34 cellular contexts compared by ENCODE assay signal in the genomic region with DNA sequence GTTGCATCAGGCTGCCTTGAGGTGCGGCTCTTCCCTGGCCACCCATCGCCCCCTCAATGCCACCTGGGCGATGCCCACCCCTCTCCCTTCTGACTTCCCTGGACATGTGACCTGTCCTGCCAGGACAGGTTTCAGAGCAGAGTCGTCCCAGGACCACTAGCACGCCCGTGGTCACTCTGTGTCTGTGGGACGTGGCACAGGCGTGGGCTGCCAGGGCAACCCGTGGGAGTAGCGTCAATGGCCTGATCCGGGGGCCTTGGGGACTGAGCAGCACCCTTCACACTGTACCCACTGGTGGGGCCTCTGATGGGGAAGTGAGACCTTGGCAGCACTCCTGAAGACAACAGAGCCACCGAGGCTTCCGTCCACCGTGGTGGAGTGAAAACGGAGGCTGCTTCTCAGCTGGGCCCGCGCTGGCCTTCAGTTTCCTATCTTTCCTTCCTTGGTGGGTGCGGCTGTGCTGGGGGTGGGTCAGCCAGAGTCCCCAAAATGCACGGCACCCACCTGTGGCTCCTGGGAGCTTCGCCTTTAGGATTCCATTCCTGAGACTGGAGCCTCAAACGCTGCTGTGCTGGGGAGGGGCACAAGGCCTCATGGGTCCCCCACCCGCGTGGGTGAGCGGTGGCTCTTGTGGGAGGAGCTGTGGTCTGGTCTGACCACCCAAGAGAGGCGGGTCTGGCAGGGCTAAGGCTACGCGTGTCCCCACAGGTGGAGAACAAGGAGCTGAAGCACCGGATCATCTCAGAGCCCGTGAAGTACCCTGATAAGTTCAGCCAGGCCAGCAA. TPM values are rescaled to one million over a fixed set of nuclear protein-coding genes. Genes with fewer than 3 reads are reported as not detected.
DNase-seq lines count a peak whose midpoint lies in the region; ATAC-seq, FAIRE-seq and TF ChIP-seq lines count a peak whose summit lies in the region.
"Had no signal": no experiment of that assay in that cellular context is flagged by ENCODE, and none has a peak within 500 bp of the region (broad histone marks: within the 10 kb centered on the region; RNA-seq: fewer than 3 reads in every experiment).

No MANE protein-coding gene starts in this region.

- H3K4me3 ChIP-seq in kidney (ENCODE audit: low read length in 2 of 2): no peak overlapping the region
- no peak overlapping the region for H3K4me3 ChIP-seq in spleen
- H3K4me3 ChIP-seq: right atrium auricular region, smooth muscle cell, thoracic aorta had no signal

- peaks cover 0 to 46% (median 5%) of the 10 kb centered on the region in 7 donors for H3K27me3 ChIP-seq in spleen (replicated peaks in 1 of 7)
- H3K27me3 ChIP-seq: right atrium auricular region had no signal

- H3K9ac ChIP-seq in kidney (ENCODE audit: low read length in 2 of 2): no peak overlapping the region
- H3K9ac ChIP-seq: parathyroid adenoma had no signal

- FAIRE-seq in kidney (lab: Jason Lieb, UNC): no peak

- CTCF ChIA-PET in activated CD4-positive, alpha-beta memory T cell treated with anti-CD3 and anti-CD28 coated beads for 36 hours (lab: Charles Lee): no interaction called here

- no peak for TF ChIP-seq CTCF in kidney (IDR thresholded peaks at IDR 0.05; ENCODE audit: borderline replicate concordance, extremely low read depth, insufficient read depth)
- TF ChIP-seq CTCF in spleen (IDR thresholded peaks at IDR 0.05 in 8 of 11, conservative IDR thresholded peaks at IDR 0.05 in 3 of 11): no peak

- H3K4me1 ChIP-seq in kidney (ENCODE audit: control insufficient read depth in 1 of 2, insufficient read depth in 1 of 2, low read depth in 1 of 2, low read length in 2 of 2) (no peaks in the 10 kb centered on the region), spleen (peaks cover 0 to 12% (median 0%) of the 10 kb centered on the region in 6 donors)
- H3K4me1 ChIP-seq: parathyroid adenoma had no signal

- no peak overlapping the region for H3K27ac Mint-ChIP-seq in activated CD4-positive, alpha-beta memory T cell treated with anti-CD3 and anti-CD28 coated beads for 36 hours
- no peak overlapping the region for H3K27ac Mint-ChIP-seq in activated T-helper 2 cell treated with anti-CD3 and anti-CD28 coated beads, Interferon-gamma antibody, Interleukin-2, Interleukin-4, amounts not matched to agents 10 μg/mL and 5 μg/mL and 100 μg/mL, durations not matched to agents 14 hours and 24 hours and 36 hours
- H3K27ac Mint-ChIP-seq: activated CD8-positive, alpha-beta T cell treated with anti-CD3 and anti-CD28 coated beads for 36 hours; activated naive CD4-positive, alpha-beta T cell treated with anti-CD3 and anti-CD28 coated beads, Interleukin-2, amount 10 ng/mL, durations not matched to agents 7 days and 5 days; activated T-helper 1 cell treated with anti-CD3 and anti-CD28 coated beads, Interleukin-12 subunit alpha, Interleukin-12 subunit beta, Interleukin-2, Interleukin-4 antibody, amounts not matched to agents 30 ng/mL and 10 ng/mL and 1 ng/mL, durations not matched to agents 14 hours and 24 hours and 36 hours; brain; stimulated activated naive CD8-positive, alpha-beta T cell treated with anti-CD3 and anti-CD28 coated beads, Interleukin-15, amount 100 ng/mL, for 72 hours had no signal

- no peaks in the 10 kb centered on the region for H3K36me3 Mint-ChIP-seq in activated CD4-positive, alpha-beta memory T cell treated with anti-CD3 and anti-CD28 coated beads for 36 hours
- no peaks in the 10 kb centered on the region for H3K36me3 Mint-ChIP-seq in activated T-helper 2 cell treated with anti-CD3 and anti-CD28 coated beads, Interferon-gamma antibody, Interleukin-2, Interleukin-4, amounts not matched to agents 10 μg/mL and 5 μg/mL and 100 μg/mL, durations not matched to agents 14 hours and 24 hours and 36 hours (ENCODE audit: low read depth)
- H3K36me3 Mint-ChIP-seq: activated naive CD4-positive, alpha-beta T cell treated with anti-CD3 and anti-CD28 coated beads, Interleukin-2, amount 10 ng/mL, durations not matched to agents 7 days and 5 days; brain had no signal

- intact Hi-C loops in kidney (cut with DNase I) (no loop called here), spleen (cut with DNase I; ENCODE audit: low total_unique reads) (no loop called here)
- intact Hi-C loops in activated CD4-positive, alpha-beta memory T cell treated with anti-CD3 and anti-CD28 coated beads for 36 hours (cut with micrococcal nuclease): no loop called here
- intact Hi-C loops in activated T-helper 2 cell treated with anti-CD3 and anti-CD28 coated beads, Interferon-gamma antibody, Interleukin-2, Interleukin-4, amounts not matched to agents 10 μg/mL and 5 μg/mL and 100 μg/mL, durations not matched to agents 14 hours and 24 hours and 36 hours (cut with micrococcal nuclease): no loop called here

- POLR2A ChIA-PET in activated CD4-positive, alpha-beta memory T cell treated with anti-CD3 and anti-CD28 coated beads for 36 hours (lab: Charles Lee): no interaction called here

- 49 to 69% (median 59%) methylated on average over 19 to 29 of the region's 29 CpGs for WGBS in spleen, 5 donors

- H3K36me3 ChIP-seq in kidney (ENCODE audit: control insufficient read depth in 1 of 2, insufficient read depth in 2 of 2, low read length in 2 of 2) (no peaks in the 10 kb centered on the region), spleen (no peaks in the 10 kb centered on the region)
- H3K36me3 ChIP-seq: right atrium auricular region, thoracic aorta had no signal

- peak; percentile 19 for DNase-seq in CD1c-positive myeloid dendritic cell (ENCODE audit: extremely low spot score)
- peak; percentile 27 to 42 for DNase-seq in NOMO-1 (lab: John Stamatoyannopoulos, UW; ENCODE audit: unreplicated experiment in 2 of 2)
- DNase-seq in kidney: peak; percentile 63
- peak; percentile 76 for DNase-seq in spleen
- DNase-seq in activated CD4-positive, alpha-beta memory T cell treated with anti-CD3 and anti-CD28 coated beads for 36 hours: no peak
- no peak for DNase-seq in activated T-helper 2 cell treated with anti-CD3 and anti-CD28 coated beads, Interferon-gamma antibody, Interleukin-2, Interleukin-4, amounts not matched to agents 10 μg/mL and 5 μg/mL and 100 μg/mL, durations not matched to agents 14 hours and 24 hours and 36 hours (ENCODE audit: low spot score)
- DNase-seq: ACHN; activated CD8-positive, alpha-beta memory T cell treated with anti-CD3 and anti-CD28 coated beads, Interleukin-2, amount 50 U/mL, for 48 hours; activated CD8-positive, alpha-beta T cell treated with anti-CD3 and anti-CD28 coated beads for 36 hours; activated naive CD4-positive, alpha-beta T cell treated with anti-CD3 and anti-CD28 coated beads, Interleukin-2, amount 10 ng/mL, durations not matched to agents 7 days and 5 days; Caco-2; cerebellar nuclear complex; DMS79 treated with DMSO at 0.1 percent for 48 hours; foreskin melanocyte; GDM1; Kasumi-1; left cardiac atrium; mammary epithelial cell; NCI-H1048; NCI-H1694 treated with DMSO at 0.1 percent for 48 hours; NCI-H446; NCI-H748 treated with DMSO at 0.1 percent for 48 hours; stimulated activated CD4-positive, alpha-beta T cell treated with anti-CD3 and anti-CD28 coated beads, Interleukin-1b, Interleukin-23, amount 100 ng/mL, for 48 hours; stimulated activated naive CD8-positive, alpha-beta T cell treated with anti-CD3 and anti-CD28 coated beads, Interleukin-15, amount 100 ng/mL, for 72 hours had no signal

- H3K9me3 Mint-ChIP-seq in activated CD4-positive, alpha-beta memory T cell treated with anti-CD3 and anti-CD28 coated beads for 36 hours: peaks cover 4% of the 10 kb centered on the region
- H3K9me3 Mint-ChIP-seq in activated T-helper 2 cell treated with anti-CD3 and anti-CD28 coated beads, Interferon-gamma antibody, Interleukin-2, Interleukin-4, amounts not matched to agents 10 μg/mL and 5 μg/mL and 100 μg/mL, durations not matched to agents 14 hours and 24 hours and 36 hours: no peaks in the 10 kb centered on the region
- H3K9me3 Mint-ChIP-seq: activated T-helper 1 cell treated with anti-CD3 and anti-CD28 coated beads, Interleukin-12 subunit alpha, Interleukin-12 subunit beta, Interleukin-2, Interleukin-4 antibody, amounts not matched to agents 30 ng/mL and 10 ng/mL and 1 ng/mL, durations not matched to agents 14 hours and 24 hours and 36 hours; neural crest cell; stimulated activated naive CD8-positive, alpha-beta T cell treated with anti-CD3 and anti-CD28 coated beads, Interleukin-15, amount 100 ng/mL, for 72 hours had no signal

- H3K9me3 ChIP-seq in kidney (ENCODE audit: control insufficient read depth in 1 of 2, low read length in 2 of 2) (peaks cover 0 to 5% of the 10 kb centered on the region in 2 donors), spleen (peaks cover 0 to 11% (median 0%) of the 10 kb centered on the region in 8 donors)
- H3K9me3 ChIP-seq: right atrium auricular region, thoracic aorta had no signal

- TF ChIP-seq POLR2A in spleen (IDR thresholded peaks at IDR 0.05): no peak

- peaks cover 16% of the 10 kb centered on the region for H3K27me3 Mint-ChIP-seq in activated CD4-positive, alpha-beta memory T cell treated with anti-CD3 and anti-CD28 coated beads for 36 hours
- H3K27me3 Mint-ChIP-seq in activated T-helper 2 cell treated with anti-CD3 and anti-CD28 coated beads, Interferon-gamma antibody, Interleukin-2, Interleukin-4, amounts not matched to agents 10 μg/mL and 5 μg/mL and 100 μg/mL, durations not matched to agents 14 hours and 24 hours and 36 hours (ENCODE audit: low read depth): no peaks in the 10 kb centered on the region

- H3K27ac ChIP-seq in kidney (ENCODE audit: low read depth in 2 of 2, low read length in 2 of 2): no peak overlapping the region
- H3K27ac ChIP-seq in spleen: no peak overlapping the region
- H3K27ac ChIP-seq: C4-2B, parathyroid adenoma, right atrium auricular region, thoracic aorta had no signal

- no peak for ATAC-seq in GM18873 (IDR thresholded peaks at IDR 0.05; ENCODE audit: low FRiP score, unreplicated experiment)
- ATAC-seq: activated CD8-positive, alpha-beta T cell treated with anti-CD3 and anti-CD28 coated beads for 36 hours; left cardiac atrium; SK-N-SH treated with all-trans-retinoic acid at 6 μM for 48 hours; stimulated activated naive CD8-positive, alpha-beta T cell treated with anti-CD3 and anti-CD28 coated beads, Interleukin-15, amount 100 ng/mL, for 72 hours had no signal

- no peaks in the 10 kb centered on the region for H3K4me1 Mint-ChIP-seq in activated CD4-positive, alpha-beta memory T cell treated with anti-CD3 and anti-CD28 coated beads for 36 hours (ENCODE audit: low read depth)
- H3K4me1 Mint-ChIP-seq in activated T-helper 2 cell treated with anti-CD3 and anti-CD28 coated beads, Interferon-gamma antibody, Interleukin-2, Interleukin-4, amounts not matched to agents 10 μg/mL and 5 μg/mL and 100 μg/mL, durations not matched to agents 14 hours and 24 hours and 36 hours (ENCODE audit: low read depth): no peaks in the 10 kb centered on the region
- H3K4me1 Mint-ChIP-seq: activated naive CD4-positive, alpha-beta T cell treated with anti-CD3 and anti-CD28 coated beads, Interleukin-2, amount 10 ng/mL, durations not matched to agents 7 days and 5 days; neural crest cell; stimulated activated naive CD8-positive, alpha-beta T cell treated with anti-CD3 and anti-CD28 coated beads, Interleukin-15, amount 100 ng/mL, for 72 hours had no signal

- no peak overlapping the region for H3K4me3 Mint-ChIP-seq in activated CD4-positive, alpha-beta memory T cell treated with anti-CD3 and anti-CD28 coated beads for 36 hours
- H3K4me3 Mint-ChIP-seq in activated T-helper 2 cell treated with anti-CD3 and anti-CD28 coated beads, Interferon-gamma antibody, Interleukin-2, Interleukin-4, amounts not matched to agents 10 μg/mL and 5 μg/mL and 100 μg/mL, durations not matched to agents 14 hours and 24 hours and 36 hours (ENCODE audit: low read depth): no peak overlapping the region
- H3K4me3 Mint-ChIP-seq: activated CD8-positive, alpha-beta T cell treated with anti-CD3 and anti-CD28 coated beads for 36 hours; activated naive CD4-positive, alpha-beta T cell treated with anti-CD3 and anti-CD28 coated beads, Interleukin-2, amount 10 ng/mL, durations not matched to agents 7 days and 5 days; activated T-helper 1 cell treated with anti-CD3 and anti-CD28 coated beads, Interleukin-12 subunit alpha, Interleukin-12 subunit beta, Interleukin-2, Interleukin-4 antibody, amounts not matched to agents 30 ng/mL and 10 ng/mL and 1 ng/mL, durations not matched to agents 14 hours and 24 hours and 36 hours; brain; neural crest cell; stimulated activated naive CD8-positive, alpha-beta T cell treated with anti-CD3 and anti-CD28 coated beads, Interleukin-15, amount 100 ng/mL, for 72 hours had no signal

RNA-seq across cellular contexts. Expression of a gene that starts 26.7 kb away (rescaled TPM):
- 29.3 TPM for total RNA-seq in kidney
- polyA plus RNA-seq in kidney (ENCODE audit: insufficient read depth, low read depth, low replicate concordance): 11.9 TPM
- 10 to 100 TPM in 6 of 7 donors, 1 to 10 TPM in 1; 5.7 to 26.9 (median 22.2) TPM for total RNA-seq in spleen
- polyA plus RNA-seq in spleen: 10 to 100 TPM in 2 of 3 donors, 1 to 10 TPM in 1; 6.0 to 13.0 (median 10.3) TPM
- total RNA-seq in activated CD4-positive, alpha-beta memory T cell treated with anti-CD3 and anti-CD28 coated beads for 36 hours: under 1 TPM; 0.61 to 0.88 TPM
- 2.1 and 2.2 TPM in 2 replicates for total RNA-seq in activated T-helper 2 cell treated with anti-CD3 and anti-CD28 coated beads, Interferon-gamma antibody, Interleukin-2, Interleukin-4, amounts not matched to agents 10 μg/mL and 5 μg/mL and 100 μg/mL, durations not matched to agents 14 hours and 24 hours and 36 hours

Comparison
In these comparisons a context has a peak if more than half of its experiments do, and no peak if none do; other contexts are left out.
1. DNase-seq: peak in CD1c-positive myeloid dendritic cell (single experiment), NOMO-1 (2 of 2), kidney (single experiment) and spleen (single experiment); none in activated CD4-positive, alpha-beta memory T cell treated with anti-CD3 and anti-CD28 coated beads for 36 hours (single experiment) and activated T-helper 2 cell treated with anti-CD3 and anti-CD28 coated beads, Interferon-gamma antibody, Interleukin-2, Interleukin-4, amounts not matched to agents 10 μg/mL and 5 μg/mL and 100 μg/mL, durations not matched to agents 14 hours and 24 hours and 36 hours (single experiment).